Comparison of ENCODE assay signal across 23 cellular contexts in the genomic region with DNA sequence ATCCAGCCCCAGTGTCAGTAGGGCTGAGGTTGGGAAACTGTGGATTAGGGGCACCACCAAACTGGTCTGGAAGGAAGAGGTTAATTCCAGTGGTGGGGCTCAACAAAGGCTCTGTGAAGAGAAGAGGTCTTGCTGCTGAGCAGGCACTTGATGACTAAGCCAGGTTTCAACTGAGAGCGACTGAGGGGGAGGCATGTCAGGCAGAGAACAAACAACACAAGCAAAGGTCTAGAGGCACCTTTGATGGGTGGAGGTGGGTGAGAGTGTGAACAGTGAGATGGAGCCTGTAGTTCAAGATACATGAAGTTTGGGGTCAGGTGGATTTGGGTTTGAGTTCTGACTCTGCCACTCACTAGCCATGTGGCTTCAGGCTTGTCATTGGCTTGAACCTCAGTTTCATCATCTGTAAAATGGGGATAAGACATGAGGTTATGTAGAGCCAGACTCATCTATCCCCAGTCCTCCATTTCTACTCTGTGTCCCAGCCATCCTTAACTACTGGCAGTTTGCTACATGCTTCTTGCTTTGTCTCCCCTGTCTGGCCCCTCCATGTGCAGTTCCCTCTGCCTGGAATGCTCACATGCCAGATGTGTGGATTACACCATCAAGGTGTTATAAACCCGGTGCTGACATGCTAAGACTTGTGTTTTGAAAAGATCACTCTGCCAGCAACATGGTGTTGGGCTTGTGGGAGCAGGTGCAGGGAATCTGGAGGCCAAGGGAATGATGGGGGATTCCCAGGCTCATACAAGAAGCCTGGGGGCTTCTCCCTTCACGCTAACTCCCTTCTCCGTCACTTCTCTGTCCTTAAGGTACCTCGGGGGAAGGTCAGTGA. TPM values are rescaled to one million over a fixed set of nuclear protein-coding genes. Genes with fewer than 3 reads are reported as not detected.
DNase-seq lines count a peak whose midpoint lies in the region; ATAC-seq and TF ChIP-seq lines count a peak whose summit lies in the region.
"Had no signal": no experiment of that assay in that cellular context is flagged by ENCODE, and none has a peak within 500 bp of the region (broad histone marks: within the 10 kb centered on the region; RNA-seq: fewer than 3 reads in every experiment).

No MANE protein-coding gene starts in this region.

- ATAC-seq in activated T-helper 17 cell treated with anti-CD3 and anti-CD28 coated beads, Interleukin-2, amount 50 U/mL, for 72 hours (replicated peaks): peak; percentile 54
- no peak for ATAC-seq in left ventricle myocardium superior
- ATAC-seq: activated CD8-positive, alpha-beta memory T cell treated with anti-CD3 and anti-CD28 coated beads, Interleukin-2, amount 10 ng/mL, durations not matched to agents 7 days and 5 days; CD8-positive, alpha-beta T cell had no signal

- H3K36me3 ChIP-seq in thymus (ENCODE audit: control insufficient read depth, insufficient read depth): no peaks in the 10 kb centered on the region
- H3K36me3 ChIP-seq: MG63, vagina had no signal

- intact Hi-C loops in activated naive CD4-positive, alpha-beta T cell treated with anti-CD3 and anti-CD28 coated beads for 36 hours (cut with micrococcal nuclease): no loop called here
- intact Hi-C loops in dorsolateral prefrontal cortex (cut with DNase I) (no loop called here), left ventricle myocardium superior (cut with micrococcal nuclease) (no loop called here)

- no peak for TF ChIP-seq CTCF in dorsolateral prefrontal cortex (IDR thresholded peaks at IDR 0.05 in 54 of 56, conservative IDR thresholded peaks at IDR 0.05 in 2 of 56; ENCODE audit: low read depth in 1 of 56, partially characterized antibody in 56 of 56)

- no peaks in the 10 kb centered on the region for H3K27me3 Mint-ChIP-seq in activated naive CD4-positive, alpha-beta T cell treated with anti-CD3 and anti-CD28 coated beads for 36 hours (ENCODE audit: low read depth)
- no peaks in the 10 kb centered on the region for H3K27me3 Mint-ChIP-seq in activated naive CD4-positive, alpha-beta T cell treated with anti-CD3 and anti-CD28 coated beads, Interleukin-2, amount 10 ng/mL, durations not matched to agents 7 days and 5 days
- H3K27me3 Mint-ChIP-seq in activated T-helper 17 cell treated with anti-CD3 and anti-CD28 coated beads, Interleukin-2, amount 50 U/mL, for 72 hours: no peaks in the 10 kb centered on the region
- H3K27me3 Mint-ChIP-seq: activated CD8-positive, alpha-beta memory T cell treated with anti-CD3 and anti-CD28 coated beads, Interleukin-2, amount 10 ng/mL, durations not matched to agents 7 days and 5 days had no signal

- no peaks in the 10 kb centered on the region for H3K9me3 Mint-ChIP-seq in activated naive CD4-positive, alpha-beta T cell treated with anti-CD3 and anti-CD28 coated beads for 36 hours
- H3K9me3 Mint-ChIP-seq in activated naive CD4-positive, alpha-beta T cell treated with anti-CD3 and anti-CD28 coated beads, Interleukin-2, amount 10 ng/mL, durations not matched to agents 7 days and 5 days: no peaks in the 10 kb centered on the region
- no peaks in the 10 kb centered on the region for H3K9me3 Mint-ChIP-seq in activated T-helper 17 cell treated with anti-CD3 and anti-CD28 coated beads, Interleukin-2, amount 50 U/mL, for 72 hours
- H3K9me3 Mint-ChIP-seq: CD8-positive, alpha-beta T cell had no signal

- H3K4me3 ChIP-seq in thymus (ENCODE audit: low read length) (no peak overlapping the region), dorsolateral prefrontal cortex (no peak overlapping the region)
- H3K4me3 ChIP-seq: lung, MG63, PC-9, vagina had no signal

- peaks cover 25% of the 10 kb centered on the region for H3K4me1 Mint-ChIP-seq in activated naive CD4-positive, alpha-beta T cell treated with anti-CD3 and anti-CD28 coated beads for 36 hours (ENCODE audit: low read depth)
- H3K4me1 Mint-ChIP-seq in activated naive CD4-positive, alpha-beta T cell treated with anti-CD3 and anti-CD28 coated beads, Interleukin-2, amount 10 ng/mL, durations not matched to agents 7 days and 5 days: peaks cover 47% of the 10 kb centered on the region
- peaks cover 18% of the 10 kb centered on the region for H3K4me1 Mint-ChIP-seq in activated T-helper 17 cell treated with anti-CD3 and anti-CD28 coated beads, Interleukin-2, amount 50 U/mL, for 72 hours

- H3K27ac ChIP-seq in thymus (ENCODE audit: low read depth): peak overlapping the region; percentile 20
- no peak overlapping the region for H3K27ac ChIP-seq in dorsolateral prefrontal cortex
- H3K27ac ChIP-seq: PC-9, vagina, VCaP had no signal

- H3K9me3 ChIP-seq in thymus (ENCODE audit: control insufficient read depth): no peaks in the 10 kb centered on the region
- H3K9me3 ChIP-seq: MG63, vagina had no signal

- 79% methylated on average over 5 of the region's 5 CpGs for WGBS in thymus

- DNase-seq in activated naive CD4-positive, alpha-beta T cell treated with anti-CD3 and anti-CD28 coated beads for 36 hours: peak; percentile 52
- no peak for DNase-seq in activated naive CD4-positive, alpha-beta T cell treated with anti-CD3 and anti-CD28 coated beads, Interleukin-2, amount 10 ng/mL, durations not matched to agents 7 days and 5 days
- DNase-seq in kidney glomerular epithelial cell (lab: John Stamatoyannopoulos, UW): peak; percentile 3
- no peak for DNase-seq in dorsolateral prefrontal cortex
- no peak for DNase-seq in left ventricle myocardium superior
- no peak for DNase-seq in CD1c-positive myeloid dendritic cell (ENCODE audit: extremely low spot score)
- DNase-seq: activated CD8-positive, alpha-beta memory T cell treated with anti-CD3 and anti-CD28 coated beads, Interleukin-2, amount 10 ng/mL, durations not matched to agents 7 days and 5 days; activated gamma-delta T cell; CD8-positive, alpha-beta T cell; DMS53; head of caudate nucleus; IMR-90; MG63; NCI-H146; NCI-H226; PC-9; SIG-M5; substantia nigra had no signal

- H3K27ac Mint-ChIP-seq in activated naive CD4-positive, alpha-beta T cell treated with anti-CD3 and anti-CD28 coated beads for 36 hours: peak overlapping the region; percentile 36
- H3K27ac Mint-ChIP-seq in activated naive CD4-positive, alpha-beta T cell treated with anti-CD3 and anti-CD28 coated beads, Interleukin-2, amount 10 ng/mL, durations not matched to agents 7 days and 5 days: no peak overlapping the region
- no peak overlapping the region for H3K27ac Mint-ChIP-seq in activated T-helper 17 cell treated with anti-CD3 and anti-CD28 coated beads, Interleukin-2, amount 50 U/mL, for 72 hours
- H3K27ac Mint-ChIP-seq: activated CD8-positive, alpha-beta memory T cell treated with anti-CD3 and anti-CD28 coated beads, Interleukin-2, amount 10 ng/mL, durations not matched to agents 7 days and 5 days; CD8-positive, alpha-beta T cell had no signal

- H3K4me1 ChIP-seq in thymus (ENCODE audit: control insufficient read depth, insufficient read depth, low read length): peaks cover 13% of the 10 kb centered on the region

- H3K36me3 Mint-ChIP-seq in activated naive CD4-positive, alpha-beta T cell treated with anti-CD3 and anti-CD28 coated beads for 36 hours (ENCODE audit: low read depth): peaks cover 7% of the 10 kb centered on the region
- H3K36me3 Mint-ChIP-seq in activated naive CD4-positive, alpha-beta T cell treated with anti-CD3 and anti-CD28 coated beads, Interleukin-2, amount 10 ng/mL, durations not matched to agents 7 days and 5 days: peaks cover 19% of the 10 kb centered on the region
- peaks cover 10% of the 10 kb centered on the region for H3K36me3 Mint-ChIP-seq in activated T-helper 17 cell treated with anti-CD3 and anti-CD28 coated beads, Interleukin-2, amount 50 U/mL, for 72 hours (ENCODE audit: low read depth)
- H3K36me3 Mint-ChIP-seq: CD8-positive, alpha-beta T cell had no signal

- H3K4me3 Mint-ChIP-seq in activated naive CD4-positive, alpha-beta T cell treated with anti-CD3 and anti-CD28 coated beads for 36 hours: no peak overlapping the region
- no peak overlapping the region for H3K4me3 Mint-ChIP-seq in activated naive CD4-positive, alpha-beta T cell treated with anti-CD3 and anti-CD28 coated beads, Interleukin-2, amount 10 ng/mL, durations not matched to agents 7 days and 5 days
- H3K4me3 Mint-ChIP-seq in activated T-helper 17 cell treated with anti-CD3 and anti-CD28 coated beads, Interleukin-2, amount 50 U/mL, for 72 hours: no peak overlapping the region
- H3K4me3 Mint-ChIP-seq: activated CD8-positive, alpha-beta memory T cell treated with anti-CD3 and anti-CD28 coated beads, Interleukin-2, amount 10 ng/mL, durations not matched to agents 7 days and 5 days; CD8-positive, alpha-beta T cell had no signal

- CTCF ChIA-PET in activated naive CD4-positive, alpha-beta T cell treated with anti-CD3 and anti-CD28 coated beads for 36 hours (lab: Charles Lee): no interaction called here
- CTCF ChIA-PET in activated naive CD4-positive, alpha-beta T cell treated with anti-CD3 and anti-CD28 coated beads, Interleukin-2, amount 10 ng/mL, durations not matched to agents 7 days and 5 days (lab: Charles Lee): no interaction called here

- H3K27me3 ChIP-seq in thymus (ENCODE audit: control insufficient read depth, insufficient read depth) (no peaks in the 10 kb centered on the region), dorsolateral prefrontal cortex (no peaks in the 10 kb centered on the region)
- H3K27me3 ChIP-seq: MG63, vagina had no signal

RNA-seq across cellular contexts. Expression of gene RMI2, which starts 3.0 kb away (rescaled TPM):
- total RNA-seq in activated naive CD4-positive, alpha-beta T cell treated with anti-CD3 and anti-CD28 coated beads for 36 hours: 10 to 100 TPM; 82.8 to 86.2 TPM
- total RNA-seq in activated T-helper 17 cell treated with anti-CD3 and anti-CD28 coated beads, Interleukin-2, amount 50 U/mL, for 72 hours: 10 to 100 TPM; 31.6 to 34.3 TPM
- 15.6 TPM for polyA plus RNA-seq in thymus
- 1 to 10 TPM in 113 of 120 experiments, under 1 TPM in 7; 0.69 to 7.9 (median 3.0) TPM for total RNA-seq in dorsolateral prefrontal cortex
- total RNA-seq in left ventricle myocardium superior: 0.45 TPM

Comparison
In these comparisons a context has a peak if more than half of its experiments do, and no peak if none do; other contexts are left out.
1. DNase-seq: peak in activated naive CD4-positive, alpha-beta T cell treated with anti-CD3 and anti-CD28 coated beads for 36 hours (single experiment) and kidney glomerular epithelial cell (single experiment); none in activated naive CD4-positive, alpha-beta T cell treated with anti-CD3 and anti-CD28 coated beads, Interleukin-2, amount 10 ng/mL, durations not matched to agents 7 days and 5 days (single experiment), dorsolateral prefrontal cortex (0 of 10), left ventricle myocardium superior (single experiment) and CD1c-positive myeloid dendritic cell (single experiment).